23 cellular contexts compared by ENCODE assay signal in the genomic region with DNA sequence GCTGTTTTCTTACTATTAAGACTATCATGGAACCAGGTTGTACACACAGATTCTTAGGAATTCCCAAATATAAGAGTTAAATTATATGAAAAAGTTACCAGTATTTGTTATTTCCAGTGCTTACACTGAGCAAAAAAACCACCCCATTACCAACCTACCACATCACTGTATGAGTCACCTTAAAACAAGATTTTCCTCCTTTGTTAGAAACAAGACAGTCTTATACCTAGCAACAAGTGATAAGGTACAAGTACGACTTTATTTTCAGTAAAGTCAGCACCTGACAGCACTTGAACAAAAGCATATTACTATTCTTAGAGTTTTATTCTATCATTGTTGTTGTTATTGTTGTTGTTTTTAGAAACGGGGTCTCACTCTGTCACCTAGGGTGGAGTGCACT. TPM values are rescaled to one million over a fixed set of nuclear protein-coding genes. Genes with fewer than 3 reads are reported as not detected.
DNase-seq lines count a peak whose midpoint lies in the region; ATAC-seq, FAIRE-seq and TF ChIP-seq lines count a peak whose summit lies in the region.
"Had no signal": no experiment of that assay in that cellular context is flagged by ENCODE, and none has a peak within 500 bp of the region (broad histone marks: within the 10 kb centered on the region; RNA-seq: fewer than 3 reads in every experiment).

No MANE protein-coding gene starts in this region.

- H2BK20ac ChIP-seq in IMR-90 (ENCODE audit: low read depth, low read length) = no peak overlapping the region

- BruUV-seq in IMR-90 (replicated peaks; lab: Mats Ljungman, UMichigan) (no TSS peak), GM12878 (replicated peaks; lab: Mats Ljungman, UMichigan) (no TSS peak)

- H3K4me2 ChIP-seq in IMR-90 (ENCODE audit: low read depth, low read length) (no peak overlapping the region), GM12878 (ENCODE audit: control insufficient read depth, insufficient read depth) (no peak overlapping the region)
- H3K4me2 ChIP-seq: BLaER1 treated with 17β-estradiol and CSF1 and Interleukin-3, amounts not matched to agents 10 nM and 100 nM; hepatocyte had no signal

- H2AFZ ChIP-seq in IMR-90 (replicated peaks; ENCODE audit: low read length, poor library complexity) (no peak overlapping the region), GM12878 (ENCODE audit: control insufficient read depth, low read depth, low read length) (no peak overlapping the region)
- H2AFZ ChIP-seq: hepatocyte, parathyroid adenoma had no signal

- POLR2A ChIA-PET in CD8-positive, alpha-beta T cell (lab: Charles Lee) = interaction anchor here (0.6 to 1.7 kb wide), 3 partner anchors 11 to 381 kb away, joined by 3 to 4 read pairs (median 4); no protein-coding TSS in a partner anchor
- POLR2A ChIA-PET in IMR-90 (lab: Charles Lee; ENCODE audit: unreplicated experiment) = no interaction called here
- POLR2A ChIA-PET in GM12878 (lab: Charles Lee) = interaction anchor here (0.6 to 1.3 kb wide), 3 partner anchors 10 to 1333 kb away, joined by 3 to 7 read pairs (median 4); a partner anchor contains a TSS

- no CpG with 5 or more reads among the region's 2 CpGs for WGBS in IMR-90 (ENCODE audit: extremely low coverage in 2 of 2, insufficient read length in 1 of 2), 2 experiments
- WGBS in GM12878 (ENCODE audit: insufficient coverage, insufficient replicate concordance, low lambda C conversion rate, missing lambda C conversion rate) = 98% methylated on average over 2 of the region's 2 CpGs

- peak; percentile 73 for ATAC-seq in CD8-positive, alpha-beta T cell
- ATAC-seq in IMR-90 (ENCODE audit: low read depth) (peak; percentile 44; the same call in 1 of the 2 replicates), GM12878 (peak; percentile 46; the same call in 2 of the 3 replicates), left cardiac atrium (no peak)

- no peak overlapping the region for H3K4me3 Mint-ChIP-seq in CD8-positive, alpha-beta T cell
- H3K4me3 Mint-ChIP-seq: natural killer cell; T-helper 2 cell treated with Interferon-gamma antibody and Interleukin-4, amounts not matched to agents 5 μg/mL and 100 μg/mL, for 36 hours had no signal

- no peak overlapping the region for H3K27ac ChIP-seq in CD8-positive, alpha-beta T cell (ENCODE audit: low read depth, low read length)
- H3K27ac ChIP-seq in IMR-90 (ENCODE audit: insufficient read depth, low read length) (no peak overlapping the region), GM12878 (ENCODE audit: control insufficient read depth, insufficient read depth) (no peak overlapping the region)
- H3K27ac ChIP-seq: BLaER1 treated with 17β-estradiol and CSF1 and Interleukin-3, amounts not matched to agents 10 nM and 100 nM; cardiac muscle cell; hepatocyte; parathyroid adenoma; SJSA1 had no signal

- H3K9ac ChIP-seq in IMR-90 (ENCODE audit: low read depth, low read length) (no peak overlapping the region), GM12878 (ENCODE audit: control insufficient read depth, insufficient read depth, low read length) (no peak overlapping the region)
- H3K9ac ChIP-seq: BLaER1 treated with 17β-estradiol and CSF1 and Interleukin-3, amounts not matched to agents 10 nM and 100 nM; parathyroid adenoma had no signal

- H4K5ac ChIP-seq in IMR-90 (ENCODE audit: low read depth, low read length) = no peak overlapping the region

- peaks cover 14% of the 10 kb centered on the region; the same call in 1 of the 2 replicates for H4K20me1 ChIP-seq in IMR-90 (ENCODE audit: insufficient read depth, low read length)
- H4K20me1 ChIP-seq in GM12878 (ENCODE audit: control insufficient read depth, insufficient read depth) = no peaks in the 10 kb centered on the region

- H3K79me1 ChIP-seq in IMR-90 (ENCODE audit: low read depth in 1 of 2, low read length in 2 of 2) = peaks cover 33 to 48% of the 10 kb centered on the region in 2 experiments

- peaks cover 25% of the 10 kb centered on the region for H3K4me1 Mint-ChIP-seq in CD8-positive, alpha-beta T cell (ENCODE audit: low read depth)

- FAIRE-seq in GM12878 (lab: Jason Lieb, UNC) = no peak
- FAIRE-seq: GM12891, kidney had no signal

- H2AK5ac ChIP-seq in IMR-90 (ENCODE audit: low read depth, low read length) = no peak overlapping the region

- no peak overlapping the region for H2BK120ac ChIP-seq in IMR-90 (ENCODE audit: low read depth, low read length)

- TF ChIP-seq POLR2A in IMR-90 (IDR thresholded peaks at IDR 0.05; ENCODE audit: low read depth, low read length) (no peak), GM12878 (IDR thresholded peaks at IDR 0.05; ENCODE audit: low read depth, low read length) (no peak)

- intact Hi-C loops in CD8-positive, alpha-beta T cell (cut with DNase I, micrococcal nuclease) = no loop called here
- intact Hi-C loops in IMR-90 (cut with micrococcal nuclease) = loop anchor here (10.0 kb wide), 1 partner anchor 55 kb away; no protein-coding TSS in a partner anchor
- intact Hi-C loops in GM12878 (cut with micrococcal nuclease; ENCODE audit: unreplicated experiment) = no loop called here
- intact Hi-C loops in left cardiac atrium (cut with DNase I) = loop anchor here in 1 of 2 donors (5.0 kb wide), 1 partner anchor 77 kb away; no protein-coding TSS in a partner anchor

- H3K18ac ChIP-seq in IMR-90 (ENCODE audit: low read depth, low read length) = no peak overlapping the region

- peaks cover 8% of the 10 kb centered on the region for H3K36me3 Mint-ChIP-seq in CD8-positive, alpha-beta T cell
- H3K36me3 Mint-ChIP-seq: natural killer cell had no signal

- no peak overlapping the region for H2AK9ac ChIP-seq in IMR-90 (replicated peaks; ENCODE audit: low read depth, low read length, poor library complexity)

- RAD21 ChIA-PET in GM12878 (lab: Charles Lee; ENCODE audit: unreplicated experiment) = interaction anchor here (1.5 to 1.6 kb wide), 2 partner anchors 15 to 21 kb away, joined by 7 to 11 read pairs; a partner anchor contains a TSS

- no peak overlapping the region for H3K14ac ChIP-seq in IMR-90 (replicated peaks; ENCODE audit: low read depth, low read length)

- no peaks in the 10 kb centered on the region for H3K27me3 Mint-ChIP-seq in CD8-positive, alpha-beta T cell (ENCODE audit: low read depth)

- no peaks in the 10 kb centered on the region; the same call in 1 of the 2 replicates for H3K9me1 ChIP-seq in IMR-90 (ENCODE audit: insufficient read depth, low read length)

- H3K4me1 ChIP-seq in CD8-positive, alpha-beta T cell (ENCODE audit: insufficient read depth, low read length) = peaks cover 4% of the 10 kb centered on the region
- H3K4me1 ChIP-seq in IMR-90 (ENCODE audit: control insufficient read depth, insufficient read depth, low read length) (peaks cover 6% of the 10 kb centered on the region), GM12878 (ENCODE audit: control insufficient read depth, insufficient read depth, low read length) (0 out of 2 replicates have a peak, but pooled peaks cover 1% of the 10 kb centered on the region)
- H3K4me1 ChIP-seq: parathyroid adenoma had no signal

- H3K36me3 ChIP-seq in CD8-positive, alpha-beta T cell (ENCODE audit: insufficient read depth, low read length) = no peaks in the 10 kb centered on the region
- H3K36me3 ChIP-seq in IMR-90 (ENCODE audit: control insufficient read depth, insufficient read depth, low read length) (no peaks in the 10 kb centered on the region), GM12878 (ENCODE audit: control insufficient read depth in 2 of 2, insufficient read depth in 2 of 2, low read length in 1 of 2) (no peaks in the 10 kb centered on the region; a peak in 1 of 4 replicates)
- H3K36me3 ChIP-seq: cardiac muscle cell had no signal

- no peak for DNase-seq in CD8-positive, alpha-beta T cell
- DNase-seq in IMR-90 (peak; percentile 52), GM12878 (ENCODE audit: low read depth, low spot score) (no peak), kidney tubule cell (ENCODE audit: low spot score) (peak; percentile 47), NAMALWA (ENCODE audit: low spot score) (no peak), left cardiac atrium (no peak), ACHN (no peak)
- DNase-seq: activated naive CD4-positive, alpha-beta T cell treated with anti-CD3 and anti-CD28 coated beads, Interleukin-2, amount 50 U/mL, for 16 hours; DMS 273 treated with DMSO at 0.1 percent for 48 hours; GF-D8; Karpas-422; kidney; mesendoderm; natural killer cell; NCI-H1436 treated with DMSO at 0.1 percent for 48 hours; NCI-H774 had no signal

- H3K9me3 ChIP-seq in CD8-positive, alpha-beta T cell (ENCODE audit: low read length) = no peaks in the 10 kb centered on the region
- peaks cover 6% of the 10 kb centered on the region; the same call in 1 of the 2 replicates for H3K9me3 ChIP-seq in IMR-90 (ENCODE audit: control insufficient read depth, insufficient read depth, low read length)
- H3K9me3 ChIP-seq in GM12878 (replicated peaks; ENCODE audit: control insufficient read depth, insufficient read depth, low read length) = peaks cover 9% of the 10 kb centered on the region; the same call in 2 of the 3 replicates
- H3K9me3 ChIP-seq: SJSA1 had no signal

- no peak overlapping the region for H3K23ac ChIP-seq in IMR-90 (ENCODE audit: low read depth, low read length)

- H3K9me3 Mint-ChIP-seq in CD8-positive, alpha-beta T cell = no peaks in the 10 kb centered on the region
- H3K9me3 Mint-ChIP-seq: natural killer cell had no signal

- TF ChIP-seq EP300 in GM12878 (IDR thresholded peaks at IDR 0.05; ENCODE audit: borderline replicate concordance in 1 of 2, control insufficient read depth in 1 of 2, low read depth in 2 of 2, low read length in 2 of 2) = no peak

- SMC1A ChIA-PET in GM12878 (lab: Charles Lee; ENCODE audit: uncharacterized antibody, unreplicated experiment) = interaction anchor here (0.9 to 1.6 kb wide), 8 partner anchors 9 to 118 kb away, joined by 3 to 6 read pairs (median 4); no protein-coding TSS in a partner anchor

- TF ChIP-seq RAD21 in IMR-90 (IDR thresholded peaks at IDR 0.05; ENCODE audit: low read length) (no peak), GM12878 (IDR thresholded peaks at IDR 0.05; ENCODE audit: insufficient read depth, low read depth, low read length) (no peak)

- no peak overlapping the region for H2BK15ac ChIP-seq in IMR-90 (ENCODE audit: low read depth, low read length)

- dilution Hi-C loops in IMR-90 (cut with HindIII; ENCODE audit: low sequenced_read_pairs, unreplicated experiment) = no loop called here

- no peak for TF ChIP-seq CTCF in CD8-positive, alpha-beta T cell (IDR thresholded peaks at IDR 0.05)
- TF ChIP-seq CTCF in IMR-90 (conservative IDR thresholded peaks at IDR 0.05; ENCODE audit: low read depth, low read length) (no peak), GM12878 (IDR thresholded peaks at IDR 0.05 in 2 of 3, conservative IDR thresholded peaks at IDR 0.05 in 1 of 3; ENCODE audit: control insufficient read depth in 2 of 3, extremely low read depth in 1 of 3, insufficient read depth in 1 of 3, low read depth in 3 of 3, low read length in 3 of 3) (no peak)

- no peaks in the 10 kb centered on the region; the same call in none of the 2 replicates for H3K79me2 ChIP-seq in GM12878 (ENCODE audit: control insufficient read depth, insufficient read depth, low read length)

- in situ Hi-C loops in IMR-90 (cut with MboI; ENCODE audit: low sequenced_read_pairs) (no loop called here), GM12878 (cut with MboI) (no loop called here), ACHN (cut with HindIII; ENCODE audit: low pct_ligation_motif_present, low pct_unique_long_range_greater_than_20kb, low sequenced_read_pairs) (no loop called here)

- H4K8ac ChIP-seq in IMR-90 (ENCODE audit: low read depth in 2 of 2, low read length in 2 of 2) = no peak overlapping the region

- H4K91ac ChIP-seq in IMR-90 (ENCODE audit: insufficient read depth, low read depth, low read length) = no peak overlapping the region

- H3K27ac Mint-ChIP-seq in CD8-positive, alpha-beta T cell = no peak overlapping the region
- H3K27ac Mint-ChIP-seq: natural killer cell; T-helper 2 cell treated with Interferon-gamma antibody and Interleukin-4, amounts not matched to agents 5 μg/mL and 100 μg/mL, for 36 hours had no signal

- CTCF ChIA-PET in CD8-positive, alpha-beta T cell (lab: Charles Lee) = interaction anchor here (1.1 to 1.2 kb wide), 2 partner anchors 22 to 102 kb away, joined by 4 read pairs; no protein-coding TSS in a partner anchor
- CTCF ChIA-PET in IMR-90 (lab: Yijun Ruan, JAX) = no interaction called here
- CTCF ChIA-PET in GM12878 (lab: Yijun Ruan, JAX) = interaction anchor here (0.6 to 1.8 kb wide), 6 partner anchors 17 to 292 kb away, joined by 3 to 7 read pairs (median 4); no protein-coding TSS in a partner anchor

- no peak overlapping the region for H3K56ac ChIP-seq in IMR-90 (ENCODE audit: extremely low read depth, insufficient read depth, low read length)

- H3K4me3 ChIP-seq in CD8-positive, alpha-beta T cell (ENCODE audit: low read depth, low read length) = no peak overlapping the region
- H3K4me3 ChIP-seq in IMR-90 (ENCODE audit: insufficient read depth, low read depth, low read length) = no peak overlapping the region
- no peak overlapping the region for H3K4me3 ChIP-seq in GM12878
- H3K4me3 ChIP-seq: BLaER1 treated with 17β-estradiol and CSF1 and Interleukin-3, amounts not matched to agents 10 nM and 100 nM; cardiac muscle cell; hepatocyte; SJSA1 had no signal

- no peak overlapping the region for H2BK5ac ChIP-seq in IMR-90 (ENCODE audit: low read depth, low read length, poor library complexity, severe bottlenecking)

- no peak overlapping the region for H3K4ac ChIP-seq in IMR-90 (ENCODE audit: low read depth, low read length)

- no peaks in the 10 kb centered on the region for H3K27me3 ChIP-seq in CD8-positive, alpha-beta T cell (ENCODE audit: insufficient read depth, low read length)
- no peaks in the 10 kb centered on the region for H3K27me3 ChIP-seq in IMR-90 (ENCODE audit: control insufficient read depth, insufficient read depth, low read length)
- H3K27me3 ChIP-seq in GM12878 (replicated peaks in 1 of 2; ENCODE audit: control insufficient read depth in 2 of 2, insufficient read depth in 2 of 2, low read length in 1 of 2) = no peaks in the 10 kb centered on the region
- H3K27me3 ChIP-seq: BLaER1 treated with 17β-estradiol and CSF1 and Interleukin-3, amounts not matched to agents 10 nM and 100 nM; cardiac muscle cell; hepatocyte; SJSA1 had no signal

RNA-seq across cellular contexts. Expression of a gene that starts 20.4 kb away (rescaled TPM):
- 10 to 100 TPM; 77.7 to 78.5 TPM for total RNA-seq in CD8-positive, alpha-beta T cell
- total RNA-seq in IMR-90 (2012; rRNA removed) = 9.3 and 10.3 TPM in 2 replicates
- 9.3 and 9.9 TPM in 2 replicates for polyA plus RNA-seq in IMR-90 (2012; rRNA removed)
- polyA plus RNA-seq in IMR-90 (2012; cell fraction: cytosol; rRNA removed) = 9.0 and 10.1 TPM in 2 replicates
- polyA plus RNA-seq in IMR-90 (2012; cell fraction: nucleus; rRNA removed; ENCODE audit: low replicate concordance) = 6.1 and 18.7 TPM in 2 replicates
- total RNA-seq in GM12878 (2013; cell fraction: nucleolus; rRNA removed) = 242 and 253 TPM in 2 replicates
- 29.6 and 31.2 TPM in 2 replicates for total RNA-seq in GM12878 (2014; rRNA removed)
- 33.5 and 36.9 TPM in 2 replicates for total RNA-seq in GM12878 (2014; rRNA removed; fragmentation: Illumina TruSeq; extraction: Trizol)
- total RNA-seq in GM12878 (2021) = 45.1 and 49.8 TPM in 2 replicates
- polyA plus RNA-seq in GM12878 (2011; ENCODE audit: low read depth) = 21.6 TPM
- polyA plus RNA-seq in GM12878 (2011; rRNA removed) = 65.9 and 72.0 TPM in 2 replicates
- 44.1 and 49.3 TPM in 2 replicates for polyA plus RNA-seq in GM12878 (2011; cell fraction: cytosol; rRNA removed)
- polyA plus RNA-seq in GM12878 (2011; cell fraction: nucleus; rRNA removed) = 57.6 and 60.1 TPM in 2 replicates
- 32.0 and 33.4 TPM in 2 replicates for polyA plus RNA-seq in GM12878 (2012)
- 34.5 and 38.1 TPM in 2 replicates for polyA plus RNA-seq in GM12878 (2014; fragmentation: Illumina TruSeq; extraction: Trizol)
- 10 to 100 TPM in 1 of 2 experiments, 1 to 10 TPM in 1; 9.3 to 15.3 TPM for polyA plus RNA-seq in GM12878 (2014; fragmentation: Nextera tagmentation; extraction: Ambion mirVana)
- polyA plus RNA-seq in GM12878 (2014; rRNA removed) = 31.4 and 32.4 TPM in 2 replicates
- 10 to 100 TPM; 37.0 to 40.9 TPM for polyA plus RNA-seq in GM12878 (2016; fragmentation: Nextera tagmentation; extraction: Ambion mirVana)
- 151 and 236 TPM in 2 replicates for polyA minus RNA-seq in GM12878 (2011; rRNA and poly(A)+ RNA removed)
- 53.9 and 54.5 TPM in 2 replicates for polyA minus RNA-seq in GM12878 (2011; cell fraction: cytosol; rRNA and poly(A)+ RNA removed)
- 57.7 and 94.9 TPM in 2 replicates for polyA minus RNA-seq in GM12878 (2011; cell fraction: nucleus; rRNA and poly(A)+ RNA removed)
- 10 to 100 TPM; 33.0 to 41.3 TPM for total RNA-seq in left cardiac atrium

RNA-seq across cellular contexts. Expression of a gene that starts 31.8 kb away (rescaled TPM):
- 1 to 10 TPM in 1 of 2 experiments, under 1 TPM in 1; 0.56 to 1.1 TPM for total RNA-seq in CD8-positive, alpha-beta T cell
- total RNA-seq in IMR-90 (2012; rRNA removed) (under 0.01 TPM in 1 of 2 replicates, not detected in the other), GM12878 (2014; rRNA removed) (0.85 and 0.93 TPM in 2 replicates), GM12878 (2014; rRNA removed; fragmentation: Illumina TruSeq; extraction: Trizol) (1.1 and 1.6 TPM in 2 replicates), GM12878 (2021) (0.98 and 1.1 TPM in 2 replicates), left cardiac atrium (under 1 TPM in 1 of 2 donors, not detected in 1; 0.09 TPM)
- polyA plus RNA-seq in IMR-90 (2012; rRNA removed) (0.14 TPM in 1 of 2 replicates, not detected in the other), GM12878 (2011; rRNA removed) (0.39 and 0.55 TPM in 2 replicates), GM12878 (2014; fragmentation: Illumina TruSeq; extraction: Trizol) (0.35 and 1.6 TPM in 2 replicates), GM12878 (2014; fragmentation: Nextera tagmentation; extraction: Ambion mirVana) (under 1 TPM; 0.56 to 0.71 TPM), GM12878 (2014; rRNA removed) (0.96 and 1.2 TPM in 2 replicates), GM12878 (2016; fragmentation: Nextera tagmentation; extraction: Ambion mirVana) (1 to 10 TPM; 2.0 to 2.6 TPM)
- not detected in 2 replicates for polyA plus RNA-seq in IMR-90 (2012; cell fraction: cytosol; rRNA removed)
- 0.01 and 0.11 TPM in 2 replicates for polyA plus RNA-seq in IMR-90 (2012; cell fraction: nucleus; rRNA removed; ENCODE audit: low replicate concordance)
- total RNA-seq in GM12878 (2013; cell fraction: nucleolus; rRNA removed) = 1.5 and 1.6 TPM in 2 replicates
- not detected for polyA plus RNA-seq in GM12878 (2011; ENCODE audit: low read depth)
- polyA plus RNA-seq in GM12878 (2011; cell fraction: cytosol; rRNA removed) = 0.03 and 0.05 TPM in 2 replicates
- polyA plus RNA-seq in GM12878 (2011; cell fraction: nucleus; rRNA removed) = 0.18 and 0.50 TPM in 2 replicates
- polyA plus RNA-seq in GM12878 (2012) = 0.37 and 0.41 TPM in 2 replicates
- polyA minus RNA-seq in GM12878 (2011; rRNA and poly(A)+ RNA removed) = 0.37 TPM in 1 of 2 replicates, not detected in the other
- polyA minus RNA-seq in GM12878 (2011; cell fraction: cytosol; rRNA and poly(A)+ RNA removed) = not detected in 2 replicates
- 0.19 and 0.24 TPM in 2 replicates for polyA minus RNA-seq in GM12878 (2011; cell fraction: nucleus; rRNA and poly(A)+ RNA removed)

Comparison
In these comparisons a context has a peak if more than half of its experiments do, and no peak if none do; other contexts are left out.
1. ATAC-seq: peak in CD8-positive, alpha-beta T cell (single experiment), IMR-90 (single experiment) and GM12878 (single experiment); none in left cardiac atrium (0 of 2).
2. DNase-seq: peak in IMR-90 (single experiment) and kidney tubule cell (single experiment); none in CD8-positive, alpha-beta T cell (0 of 7), GM12878 (single experiment), NAMALWA (single experiment), left cardiac atrium (single experiment) and ACHN (single experiment).